In the genomic region with DNA sequence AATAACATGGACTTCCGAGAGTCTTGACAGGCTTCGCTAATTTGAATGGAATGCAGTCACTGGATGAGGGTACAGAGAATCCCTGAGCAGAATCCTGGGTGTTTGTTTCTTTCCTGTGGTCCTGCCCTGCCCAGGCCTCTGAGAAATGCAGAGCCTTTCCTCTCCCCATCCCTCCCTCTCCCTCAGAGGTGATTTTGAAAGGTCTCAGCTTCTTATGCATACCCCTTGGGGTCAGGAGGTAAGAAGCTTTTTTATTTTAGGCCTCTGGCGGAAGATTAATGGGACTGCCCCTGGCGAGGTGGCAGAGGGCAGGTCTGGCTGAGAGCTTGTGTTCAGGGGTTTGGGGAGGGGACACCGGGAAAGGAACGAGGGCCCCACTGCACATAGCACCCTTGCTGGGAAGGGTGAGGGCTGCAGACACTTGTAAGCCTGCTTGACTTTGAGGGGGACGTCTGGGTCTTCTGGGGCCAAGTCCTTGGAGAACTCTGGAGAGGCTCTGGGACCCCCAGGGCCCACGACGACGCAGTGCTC, we compare ENCODE assay signal across 11 cellular contexts.
DNase-seq lines count a peak whose midpoint lies in the region; ATAC-seq and TF ChIP-seq lines count a peak whose summit lies in the region.
"Had no signal": no experiment of that assay in that cellular context is flagged by ENCODE, and none has a peak within 500 bp of the region (broad histone marks: within the 10 kb centered on the region; RNA-seq: fewer than 3 reads in every experiment).

No MANE protein-coding gene starts in this region.

- H3K9me3 Mint-ChIP-seq in CD14-positive monocyte = peaks cover 0 to 4% (median 0%) of the 10 kb centered on the region in 7 donors
- H3K9me3 Mint-ChIP-seq: naive thymus-derived CD8-positive, alpha-beta T cell had no signal

- no peak overlapping the region for H3K4me3 Mint-ChIP-seq in CD14-positive monocyte
- H3K4me3 Mint-ChIP-seq: B cell; naive thymus-derived CD8-positive, alpha-beta T cell had no signal

- ATAC-seq in GM21619 (IDR thresholded peaks at IDR 0.05; ENCODE audit: unreplicated experiment) = no peak
- ATAC-seq: naive thymus-derived CD8-positive, alpha-beta T cell had no signal

- peak; percentile 34 for DNase-seq in EL
- peak; percentile 64 for DNase-seq in astrocyte of the hippocampus (ENCODE audit: low read depth, low spot score)
- DNase-seq in iPS-NIHi11 (ENCODE audit: low spot score) = peak; percentile 46
- peak; percentile 76 for DNase-seq in renal cortical epithelial cell (ENCODE audit: low read depth)
- no peak for DNase-seq in CD14-positive monocyte (ENCODE audit: low spot score)
- no peak for DNase-seq in NCI-H748 (lab: John Stamatoyannopoulos, UW; ENCODE audit: unreplicated experiment)
- no peak for DNase-seq in GM20000 (ENCODE audit: low spot score)
- DNase-seq: activated T-cell treated with anti-CD3 and anti-CD28 coated beads, Interleukin-2, amount 50 U/mL, for 48 hours; naive thymus-derived CD8-positive, alpha-beta T cell had no signal

- H3K36me3 Mint-ChIP-seq in CD14-positive monocyte = no peaks in the 10 kb centered on the region
- H3K36me3 Mint-ChIP-seq: naive thymus-derived CD8-positive, alpha-beta T cell had no signal

- TF ChIP-seq CTCF in CD14-positive monocyte (IDR thresholded peaks at IDR 0.05) = no peak
- TF ChIP-seq CTCF in GM20000 (IDR thresholded peaks at IDR 0.05; ENCODE audit: extremely low read depth, missing control alignments) = no peak

- no peak overlapping the region for H3K27ac Mint-ChIP-seq in CD14-positive monocyte
- H3K27ac Mint-ChIP-seq: B cell had no signal

- intact Hi-C loops in CD14-positive monocyte (cut with micrococcal nuclease) = no loop called here

- peaks cover 0 to 4% (median 3%) of the 10 kb centered on the region in 3 donors for H3K27me3 Mint-ChIP-seq in CD14-positive monocyte (ENCODE audit: low read depth in 3 of 3)

- peaks cover 57% of the 10 kb centered on the region for H3K4me1 Mint-ChIP-seq in CD14-positive monocyte
- H3K4me1 Mint-ChIP-seq: B cell had no signal

Comparison
In these comparisons a context has a peak if more than half of its experiments do, and no peak if none do; other contexts are left out.
1. DNase-seq: peak in EL (single experiment), astrocyte of the hippocampus (single experiment), iPS-NIHi11 (single experiment) and renal cortical epithelial cell (single experiment); none in CD14-positive monocyte (single experiment), NCI-H748 (single experiment) and GM20000 (single experiment).